Comparison of ENCODE assay signal across 8 cellular contexts in the genomic region with DNA sequence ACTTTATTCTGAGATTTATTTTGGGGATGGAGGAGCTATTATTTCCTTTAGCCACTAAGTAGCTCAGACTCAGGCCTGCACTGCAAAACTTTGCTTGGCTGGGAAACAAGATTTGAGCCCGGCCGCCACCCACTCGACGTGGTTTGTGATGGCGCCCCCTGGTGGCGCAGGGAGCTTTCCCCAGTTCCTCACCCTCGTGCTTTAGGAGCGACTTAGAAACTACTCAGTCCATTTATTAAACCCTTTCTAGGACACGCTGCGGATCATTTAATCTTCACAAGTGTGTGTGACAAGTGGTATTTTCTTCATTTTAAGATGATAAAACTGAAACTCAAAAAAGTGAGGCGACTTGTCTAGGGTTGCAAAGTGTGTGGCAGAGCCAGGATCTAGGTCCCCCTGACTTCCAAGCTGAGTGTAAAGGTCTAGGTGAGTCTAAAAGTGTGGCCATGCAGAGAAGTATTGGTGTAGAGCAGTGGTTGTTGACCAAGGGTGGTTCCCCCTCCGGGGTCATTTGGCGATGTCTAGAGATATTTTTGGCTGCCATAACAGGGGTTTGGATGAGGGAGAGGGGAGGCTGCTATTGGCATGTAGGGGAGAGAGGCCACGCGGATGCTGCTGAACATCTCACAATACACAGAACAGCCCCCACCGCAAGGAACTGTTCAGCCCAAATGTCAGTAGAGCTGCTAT. TPM values are rescaled to one million over a fixed set of nuclear protein-coding genes. Genes with fewer than 3 reads are reported as not detected.
DNase-seq lines count a peak whose midpoint lies in the region; ATAC-seq and TF ChIP-seq lines count a peak whose summit lies in the region.

No MANE protein-coding gene starts in this region.

- ATAC-seq in HG03045 (IDR thresholded peaks at IDR 0.05; ENCODE audit: unreplicated experiment): no peak

- H3K36me3 ChIP-seq in colonic mucosa: no peaks in the 10 kb centered on the region

- 26 to 29% methylated on average over 16 of the region's 16 CpGs for WGBS in lower leg skin, 2 donors

- H3K27ac ChIP-seq in colonic mucosa: no peak overlapping the region

- H3K4me1 ChIP-seq in colonic mucosa: no peaks in the 10 kb centered on the region

- no peaks in the 10 kb centered on the region for H3K27me3 ChIP-seq in colonic mucosa

- intact Hi-C loops in colonic mucosa (cut with DNase I) (no loop called here), lower leg skin (cut with DNase I; ENCODE audit: low total_unique reads) (no loop called here)

- H3K4me3 ChIP-seq in colonic mucosa (no peak overlapping the region), lower leg skin (ENCODE audit: low read depth, poor library complexity, severe bottlenecking) (no peak overlapping the region)

- H3K9me3 ChIP-seq in colonic mucosa: no peaks in the 10 kb centered on the region

- peak; percentile 98 for TF ChIP-seq CTCF in colonic mucosa (IDR thresholded peaks at IDR 0.05)
- TF ChIP-seq CTCF in lower leg skin (IDR thresholded peaks at IDR 0.05): peak in 1 of 3 donors; percentile 12

- peak; percentile 64 for DNase-seq in NK-92 treated with Interleukin-12 subunit alpha and Interleukin-12 subunit beta, amount 100 ng/mL, for 24 hours (lab: John Stamatoyannopoulos, UW)
- DNase-seq in NK-92 (lab: John Stamatoyannopoulos, UW; ENCODE audit: unreplicated experiment) (no peak), NCI-H2107 treated with DMSO at 0.1 percent for 48 hours (lab: John Stamatoyannopoulos, UW; ENCODE audit: unreplicated experiment) (peak; percentile 26), colonic mucosa (peak; percentile 84), lower leg skin (ENCODE audit: low spot score in 2 of 2) (peak; percentile 53 to 94)
- peak; percentile 78 to 83 for DNase-seq in activated CD4-positive, alpha-beta T cell treated with anti-CD3 and anti-CD28 coated beads for 4 hours
- peak; percentile 55 for DNase-seq in stimulated activated CD8-positive, alpha-beta memory T cell treated with anti-CD3 and anti-CD28 coated beads, Interleukin-12 subunit alpha, Interleukin-12 subunit beta, amount 100 ng/mL, for 4 hours (ENCODE audit: low read depth)

- no peak overlapping the region for H3K9ac ChIP-seq in colonic mucosa (ENCODE audit: low read depth in 2 of 2, low read length in 2 of 2)

- no peak for TF ChIP-seq POLR2A in lower leg skin (IDR thresholded peaks at IDR 0.05)

RNA-seq across cellular contexts. Expression of a gene that starts 2.2 kb away (rescaled TPM):
- total RNA-seq in colonic mucosa: not detected
- under 1 TPM in 1 of 4 donors, not detected in 3; 0.69 TPM for total RNA-seq in lower leg skin

RNA-seq across cellular contexts. Expression of a gene that starts 13.3 kb away (rescaled TPM):
- 10 to 100 TPM in 1 of 2 donors, 1 to 10 TPM in 1; 9.6 to 16.0 TPM for total RNA-seq in colonic mucosa
- 10 to 100 TPM; 20.9 to 96.9 (median 55.9) TPM for total RNA-seq in lower leg skin

RNA-seq across cellular contexts. Expression of a gene that starts 50.4 kb away (rescaled TPM):
- 1 to 10 TPM; 4.7 to 5.5 TPM for total RNA-seq in colonic mucosa
- total RNA-seq in lower leg skin: 100 to 1,000 TPM; 359 to 606 (median 493) TPM

Comparison
In these comparisons a context has a peak if more than half of its experiments do, and no peak if none do; other contexts are left out.
1. RNA of a gene that starts 50.4 kb away (total RNA-seq): 359 to 606 TPM in lower leg skin; 4.7 to 5.5 TPM in colonic mucosa; every median in the first group is over 10 times any median in the second.